Comparison of ENCODE assay signal across 25 cellular contexts in the genomic region with DNA sequence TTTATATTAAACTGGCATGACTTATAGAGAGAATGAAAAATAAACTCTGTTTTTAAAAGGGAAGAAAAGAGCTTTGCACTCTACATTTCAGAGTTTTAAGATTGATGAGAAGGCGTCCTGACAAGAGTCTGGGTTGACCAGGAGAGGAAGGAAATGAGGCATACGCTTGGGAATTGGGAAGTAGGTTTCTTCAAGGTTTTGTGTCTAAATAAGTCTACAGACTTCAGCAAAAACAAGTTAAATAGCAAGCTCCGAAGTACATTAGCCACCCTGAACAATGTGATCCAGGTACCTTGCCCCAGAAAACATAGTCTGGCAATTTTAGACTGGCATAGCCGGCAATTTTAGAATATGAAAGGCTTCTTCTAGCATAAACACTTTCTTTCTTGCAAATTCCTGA. TPM values are rescaled to one million over a fixed set of nuclear protein-coding genes. Genes with fewer than 3 reads are reported as not detected.
DNase-seq lines count a peak whose midpoint lies in the region; ATAC-seq, FAIRE-seq and TF ChIP-seq lines count a peak whose summit lies in the region.
"Had no signal": no experiment of that assay in that cellular context is flagged by ENCODE, and none has a peak within 500 bp of the region (broad histone marks: within the 10 kb centered on the region; RNA-seq: fewer than 3 reads in every experiment).

No MANE protein-coding gene starts in this region.

- DNase-seq in right lobe of liver (no peak), HepG2 (ENCODE audit: low spot score) (no peak), NCI-H226 (peak; percentile 18), globus pallidus (ENCODE audit: low spot score) (peak; percentile 29), pulmonary artery endothelial cell (ENCODE audit: low read depth, low spot score) (peak; percentile 54), hypothalamus (lab: John Stamatoyannopoulos, UW) (no peak), posterior cingulate gyrus (no peak), cortex of kidney (lab: John Stamatoyannopoulos, UW) (no peak)
- DNase-seq: CD8-positive, alpha-beta memory T cell; DMS53; EL; GOT3; MG63; NCI-H187; NCI-H2227 treated with DMSO at 0.1 percent for 48 hours; NCI-H524; NCI-H82; Peyer's patch; T-helper 1 cell had no signal

- H3K27me3 ChIP-seq in right lobe of liver (no peaks in the 10 kb centered on the region), HepG2 (ENCODE audit: control insufficient read depth in 1 of 2, insufficient read depth in 2 of 2, low read length in 2 of 2) (peaks cover 0 to 74% of the 10 kb centered on the region in 2 experiments; a peak in 4 of 5 replicates)
- H3K27me3 ChIP-seq: Peyer's patch had no signal

- TF ChIP-seq POLR2A in right lobe of liver (IDR thresholded peaks at IDR 0.05) (no peak), HepG2 (IDR thresholded peaks at IDR 0.05; ENCODE audit: insufficient read depth in 1 of 2, low read depth in 2 of 2, low read length in 2 of 2) (no peak)

- TF ChIP-seq RAD21 in HepG2 (CRISPR knock-in tag; IDR thresholded peaks at IDR 0.05): no peak

- ATAC-seq in right lobe of liver: peak in 3 of 4 donors; percentile 20 to 63 (median 46)
- no peak for ATAC-seq in HepG2
- ATAC-seq: GM12878 had no signal

- no peak for FAIRE-seq in HepG2 (lab: Jason Lieb, UNC)
- FAIRE-seq: A549, GM12878 had no signal

- no peaks in the 10 kb centered on the region for H4K20me1 ChIP-seq in HepG2 (ENCODE audit: insufficient read depth, low read length)

- H3K9me3 ChIP-seq in right lobe of liver: no peaks in the 10 kb centered on the region
- no peaks in the 10 kb centered on the region for H3K9me3 ChIP-seq in HepG2 (ENCODE audit: low read length)
- H3K9me3 ChIP-seq: A549, MG63, Peyer's patch, SJSA1 had no signal

- no peak overlapping the region for H2AFZ ChIP-seq in HepG2 (ENCODE audit: low read length)

- H3K4me2 ChIP-seq in HepG2 (ENCODE audit: low read depth, low read length): no peak overlapping the region
- H3K4me2 ChIP-seq: A549 had no signal

- TF ChIP-seq EP300 in HepG2 (IDR thresholded peaks at IDR 0.05; ENCODE audit: low read depth in 2 of 2, low read length in 2 of 2): no peak
- TF ChIP-seq EP300 in HepG2 (CRISPR knock-in tag; IDR thresholded peaks at IDR 0.05; ENCODE audit: borderline replicate concordance): no peak

- H3K4me1 ChIP-seq in right lobe of liver: no peaks in the 10 kb centered on the region
- H3K4me1 ChIP-seq in HepG2 (ENCODE audit: insufficient read depth, low read length): no peaks in the 10 kb centered on the region
- H3K4me1 ChIP-seq: Peyer's patch, SJSA1 had no signal

- BruUV-seq in HepG2 (replicated peaks; lab: Mats Ljungman, UMichigan): no TSS peak

- H3K36me3 ChIP-seq in right lobe of liver: no peaks in the 10 kb centered on the region
- H3K36me3 ChIP-seq in HepG2 (replicated peaks in 1 of 2; ENCODE audit: control insufficient read depth in 1 of 2, insufficient read depth in 2 of 2, low read length in 2 of 2): no peaks in the 10 kb centered on the region
- H3K36me3 ChIP-seq: MG63, Peyer's patch, SJSA1 had no signal

- no peak overlapping the region for H3K9ac ChIP-seq in HepG2 (ENCODE audit: insufficient read depth, low read depth, low read length)

- no peaks in the 10 kb centered on the region for H3K79me2 ChIP-seq in HepG2 (ENCODE audit: insufficient read depth, low read length)

- 24% methylated on average over 4 of the region's 4 CpGs for WGBS in right lobe of liver (ENCODE audit: insufficient coverage, low coverage, low lambda C conversion rate, missing lambda C conversion rate)
- WGBS in HepG2 (ENCODE audit: low lambda C conversion rate): 12% methylated on average over 4 of the region's 4 CpGs

- TF ChIP-seq CTCF in right lobe of liver (IDR thresholded peaks at IDR 0.05) (no peak), HepG2 (CRISPR knock-in tag; IDR thresholded peaks at IDR 0.05) (no peak)

- intact Hi-C loops in right lobe of liver (cut with DNase I) (no loop called here), HepG2 (cut with micrococcal nuclease; ENCODE audit: unreplicated experiment) (no loop called here), posterior cingulate gyrus (cut with DNase I) (no loop called here)

- H3K4me3 ChIP-seq in right lobe of liver: no peak overlapping the region
- no peak overlapping the region for H3K4me3 ChIP-seq in HepG2 (replicated peaks in 1 of 3; ENCODE audit: insufficient read depth in 1 of 3, low read depth in 2 of 3, low read length in 3 of 3)
- H3K4me3 ChIP-seq: A549, GM12878, MG63, Peyer's patch, SJSA1 had no signal

- CTCF ChIA-PET in HepG2 (lab: Yijun Ruan, JAX; ENCODE audit: low intra/inter-chr PET ratio, low total read pairs): no interaction called here

- in situ Hi-C loops in HepG2 (cut with HindIII; ENCODE audit: extremely low pct_ligation_motif_present, low pct_unique_long_range_greater_than_20kb): no loop called here

- H3K27ac ChIP-seq in right lobe of liver (no peak overlapping the region), HepG2 (ENCODE audit: extremely low read length, insufficient read depth, low read length) (no peak overlapping the region)
- H3K27ac ChIP-seq: A549, HL-60, Peyer's patch, SJSA1 had no signal

- POLR2A ChIA-PET in HepG2 (lab: Yijun Ruan, JAX): no interaction called here

TF ChIP-seq in HepG2, 621 proteins besides CTCF, POLR2A, EP300 and RAD21 (continues in another document):
- TF ChIP-seq ZNF749 (CRISPR knock-in tag; IDR thresholded peaks at IDR 0.05; ENCODE audit: borderline replicate concordance): no peak
- no peak for TF ChIP-seq ZNF619 (CRISPR knock-in tag; IDR thresholded peaks at IDR 0.05)
- TF ChIP-seq ZNF235 (CRISPR knock-in tag; IDR thresholded peaks at IDR 0.05; ENCODE audit: borderline replicate concordance): no peak
- no peak for TF ChIP-seq ZFP41 (CRISPR knock-in tag; IDR thresholded peaks at IDR 0.05; ENCODE audit: borderline replicate concordance)
- TF ChIP-seq NFATC3 (CRISPR knock-in tag; IDR thresholded peaks at IDR 0.05): no peak
- no peak for TF ChIP-seq NFE2 (CRISPR knock-in tag; IDR thresholded peaks at IDR 0.05)
- TF ChIP-seq, protein P1, sequence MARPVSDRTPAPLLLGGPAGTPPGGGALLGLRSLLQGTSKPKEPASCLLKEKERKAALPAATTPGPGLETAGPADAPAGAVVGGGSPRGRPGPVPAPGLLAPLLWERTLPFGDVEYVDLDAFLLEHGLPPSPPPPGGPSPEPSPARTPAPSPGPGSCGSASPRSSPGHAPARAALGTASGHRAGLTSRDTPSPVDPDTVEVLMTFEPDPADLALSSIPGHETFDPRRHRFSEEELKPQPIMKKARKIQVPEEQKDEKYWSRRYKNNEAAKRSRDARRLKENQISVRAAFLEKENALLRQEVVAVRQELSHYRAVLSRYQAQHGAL (CRISPR knock-in tag; IDR thresholded peaks at IDR 0.05; ENCODE audit: not compliant biosample characterization): no peak
- no peak for TF ChIP-seq GATAD1 (CRISPR knock-in tag; IDR thresholded peaks at IDR 0.05)
- TF ChIP-seq, protein P2, sequence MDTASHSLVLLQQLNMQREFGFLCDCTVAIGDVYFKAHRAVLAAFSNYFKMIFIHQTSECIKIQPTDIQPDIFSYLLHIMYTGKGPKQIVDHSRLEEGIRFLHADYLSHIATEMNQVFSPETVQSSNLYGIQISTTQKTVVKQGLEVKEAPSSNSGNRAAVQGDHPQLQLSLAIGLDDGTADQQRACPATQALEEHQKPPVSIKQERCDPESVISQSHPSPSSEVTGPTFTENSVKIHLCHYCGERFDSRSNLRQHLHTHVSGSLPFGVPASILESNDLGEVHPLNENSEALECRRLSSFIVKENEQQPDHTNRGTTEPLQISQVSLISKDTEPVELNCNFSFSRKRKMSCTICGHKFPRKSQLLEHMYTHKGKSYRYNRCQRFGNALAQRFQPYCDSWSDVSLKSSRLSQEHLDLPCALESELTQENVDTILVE (CRISPR knock-in tag; IDR thresholded peaks at IDR 0.05): no peak
- no peak for TF ChIP-seq ZFP90 (CRISPR knock-in tag; IDR thresholded peaks at IDR 0.05; ENCODE audit: borderline replicate concordance)
- TF ChIP-seq, protein P3, sequence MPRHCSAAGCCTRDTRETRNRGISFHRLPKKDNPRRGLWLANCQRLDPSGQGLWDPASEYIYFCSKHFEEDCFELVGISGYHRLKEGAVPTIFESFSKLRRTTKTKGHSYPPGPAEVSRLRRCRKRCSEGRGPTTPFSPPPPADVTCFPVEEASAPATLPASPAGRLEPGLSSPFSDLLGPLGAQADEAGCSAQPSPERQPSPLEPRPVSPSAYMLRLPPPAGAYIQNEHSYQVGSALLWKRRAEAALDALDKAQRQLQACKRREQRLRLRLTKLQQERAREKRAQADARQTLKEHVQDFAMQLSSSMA (CRISPR knock-in tag; IDR thresholded peaks at IDR 0.05): no peak

RNA-seq across cellular contexts. Expression of a gene that starts 28.5 kb away (rescaled TPM):
- not detected for total RNA-seq in right lobe of liver
- not detected in 2 replicates for total RNA-seq in HepG2 (2016; rRNA removed; fragmentation: Illumina TruSeq; extraction: Trizol)
- total RNA-seq in HepG2 (2016; cell fraction: cytosol; rRNA removed; fragmentation: Illumina TruSeq; extraction: Trizol; ENCODE audit: low read depth): not detected in 2 replicates
- total RNA-seq in HepG2 (2016; cell fraction: insoluble cytoplasmic fraction; rRNA removed; fragmentation: Illumina TruSeq; extraction: Trizol): not detected in 2 replicates
- total RNA-seq in HepG2 (2016; cell fraction: membrane; rRNA removed; fragmentation: Illumina TruSeq; extraction: Trizol): not detected in 2 replicates
- total RNA-seq in HepG2 (2016; cell fraction: nucleus; rRNA removed; fragmentation: Illumina TruSeq; extraction: Trizol): not detected in 2 replicates
- not detected in 2 replicates for polyA plus RNA-seq in HepG2 (2011; rRNA removed)
- not detected in 2 replicates for polyA plus RNA-seq in HepG2 (2011; cell fraction: cytosol; rRNA removed)
- polyA plus RNA-seq in HepG2 (2011; cell fraction: nucleus; rRNA removed): not detected in 2 replicates
- polyA plus RNA-seq in HepG2 (2012): not detected in 2 replicates
- polyA plus RNA-seq in HepG2 (2016; cell fraction: cytosol; fragmentation: Illumina TruSeq; extraction: Trizol; ENCODE audit: low read depth): not detected in 2 replicates
- polyA plus RNA-seq in HepG2 (2016; cell fraction: insoluble cytoplasmic fraction; fragmentation: Illumina TruSeq; extraction: Trizol; ENCODE audit: low read depth): not detected in 2 replicates
- polyA plus RNA-seq in HepG2 (2016; cell fraction: membrane; fragmentation: Illumina TruSeq; extraction: Trizol; ENCODE audit: low read depth): not detected in 2 replicates
- polyA plus RNA-seq in HepG2 (2016; cell fraction: nucleus; fragmentation: Illumina TruSeq; extraction: Trizol; ENCODE audit: insufficient read depth, low read depth): not detected in 2 replicates
- polyA minus RNA-seq in HepG2 (2011; rRNA and poly(A)+ RNA removed; ENCODE audit: low replicate concordance): not detected in 2 replicates
- not detected in 2 replicates for polyA minus RNA-seq in HepG2 (2011; cell fraction: cytosol; rRNA and poly(A)+ RNA removed)
- polyA minus RNA-seq in HepG2 (2011; cell fraction: nucleus; rRNA and poly(A)+ RNA removed): not detected in 2 replicates
- total RNA-seq in pulmonary artery endothelial cell: not detected in 2 replicates
- total RNA-seq: CD8-positive, alpha-beta memory T cell; GM12878; Peyer's patch; SJSA1 had no signal
- polyA plus RNA-seq: A549; BJ; CD8-positive, alpha-beta memory T cell; GM12878; IgD-negative memory B cell had no signal

Comparison
In these comparisons a context has a peak if more than half of its experiments do, and no peak if none do; other contexts are left out.
1. DNase-seq: peak in NCI-H226 (single experiment), globus pallidus (single experiment) and pulmonary artery endothelial cell (single experiment); none in right lobe of liver (0 of 3), HepG2 (single experiment), hypothalamus (0 of 51), posterior cingulate gyrus (0 of 10) and cortex of kidney (single experiment).